6 cellular contexts compared by ENCODE assay signal in the genomic region with DNA sequence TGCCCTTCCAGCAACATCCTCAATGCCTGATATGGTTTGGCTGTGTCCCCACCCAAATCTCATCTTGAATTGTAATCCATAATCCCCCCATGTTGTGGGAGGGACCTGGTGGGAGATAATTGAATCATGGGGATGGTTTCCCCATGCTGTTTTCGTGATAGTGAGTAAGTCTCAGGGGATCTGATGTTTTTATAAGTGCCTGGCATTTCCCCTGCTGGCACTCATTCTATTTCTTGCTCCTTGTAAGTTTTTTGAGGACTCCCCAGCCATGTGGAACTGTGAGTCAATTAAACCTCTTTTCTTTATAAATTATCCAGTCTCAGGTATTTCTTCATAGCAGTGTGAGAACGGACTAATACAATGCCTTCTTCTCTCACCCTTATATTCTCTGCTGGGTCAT. TPM values are rescaled to one million over a fixed set of nuclear protein-coding genes. Genes with fewer than 3 reads are reported as not detected.
"Had no signal": no experiment of that assay in that cellular context is flagged by ENCODE, and none has a peak within 500 bp of the region (broad histone marks: within the 10 kb centered on the region; RNA-seq: fewer than 3 reads in every experiment).

No MANE protein-coding gene starts in this region.

RNA-seq across cellular contexts. Expression of gene B4GALNT2, which starts 47.5 kb away (rescaled TPM):
- total RNA-seq: GM23338, H1, H9, HT-29, IMR-90, K562 had no signal
- polyA plus RNA-seq: GM23338, H1, IMR-90, K562 had no signal
